ENCODE assay signal across 31 cellular contexts in genomic region chr6:72976389-72976900, GRCh38.
DNase-seq lines count a peak whose midpoint lies in the region; ATAC-seq and TF ChIP-seq lines count a peak whose summit lies in the region.
"Had no signal": no experiment of that assay in that cellular context is flagged by ENCODE, and none has a peak within 500 bp of the region (broad histone marks: within the 10 kb centered on the region; RNA-seq: fewer than 3 reads in every experiment).

No MANE protein-coding gene starts in this region.

- intact Hi-C loops in left cardiac atrium (cut with DNase I), result no loop called here

- peaks cover 18 to 39% of the 10 kb centered on the region in 2 donors for H3K4me1 Mint-ChIP-seq in stimulated activated naive B cell treated with anti-CD40 and anti-IgM and Interleukin-4, amounts not matched to agents 10 μg/mL and 1 μg/mL and 100 μg/mL, for 72 hours
- H3K4me1 Mint-ChIP-seq in effector memory CD8-positive, alpha-beta T cell (ENCODE audit: low read depth in 2 of 2), result no peaks in the 10 kb centered on the region
- H3K4me1 Mint-ChIP-seq: activated T-helper 17 cell treated with anti-CD3 and anti-CD28 coated beads, Interleukin-2, amount 50 U/mL, for 72 hours; central memory CD8-positive, alpha-beta T cell had no signal

- H3K27me3 ChIP-seq in cardiac muscle cell, result no peaks in the 10 kb centered on the region
- H3K27me3 ChIP-seq: BLaER1 treated with 17β-estradiol and CSF1 and Interleukin-3, amounts not matched to agents 10 nM and 100 nM; hepatocyte; left lung; spleen; testis; uterus had no signal

- H3K36me3 Mint-ChIP-seq in stimulated activated naive B cell treated with anti-CD40 and anti-IgM and Interleukin-4, amounts not matched to agents 10 μg/mL and 1 μg/mL and 100 μg/mL, for 72 hours, result peaks cover 7 to 19% of the 10 kb centered on the region in 2 donors
- H3K36me3 Mint-ChIP-seq in effector memory CD8-positive, alpha-beta T cell (ENCODE audit: insufficient read depth), result no peaks in the 10 kb centered on the region

- TF ChIP-seq CTCF in cardiac muscle cell (IDR thresholded peaks at IDR 0.05; ENCODE audit: low read depth, low read length), result no peak

- H3K4me1 ChIP-seq in cardiac muscle cell (ENCODE audit: low read depth), result peaks cover 11% of the 10 kb centered on the region
- H3K4me1 ChIP-seq: left lung, testis, uterus had no signal

- H3K27me3 Mint-ChIP-seq in stimulated activated naive B cell treated with anti-CD40 and anti-IgM and Interleukin-4, amounts not matched to agents 10 μg/mL and 1 μg/mL and 100 μg/mL, for 72 hours, result no peaks in the 10 kb centered on the region
- H3K27me3 Mint-ChIP-seq in effector memory CD8-positive, alpha-beta T cell, result no peaks in the 10 kb centered on the region
- H3K27me3 Mint-ChIP-seq: activated T-helper 17 cell treated with anti-CD3 and anti-CD28 coated beads, Interleukin-2, amount 50 U/mL, for 72 hours; central memory CD8-positive, alpha-beta T cell; naive thymus-derived CD4-positive, alpha-beta T cell; stimulated activated memory B cell treated with anti-CD40 and anti-IgM and Interleukin-4, amounts not matched to agents 10 μg/mL and 1 μg/mL and 100 μg/mL, for 72 hours had no signal

- DNase-seq in cardiac muscle cell (ENCODE audit: low read depth in 1 of 2, low spot score in 1 of 2), result no peak
- DNase-seq in left cardiac atrium, result no peak
- DNase-seq in RPMI7951 (ENCODE audit: low read depth), result peak; percentile 8
- DNase-seq in foreskin melanocyte, result peak; percentile 77
- DNase-seq in stimulated activated naive B cell treated with anti-CD40 and anti-IgM and Interleukin-4, amounts not matched to agents 10 μg/mL and 1 μg/mL and 100 μg/mL, for 72 hours, result no peak
- no peak for DNase-seq in NOMO-1 treated with dmso at 0.1 percent for 144 hours (lab: John Stamatoyannopoulos, UW; ENCODE audit: unreplicated experiment)
- DNase-seq in effector memory CD8-positive, alpha-beta T cell, result no peak
- DNase-seq: activated CD4-positive, alpha-beta T cell treated with anti-CD3 and anti-CD28 coated beads, Interleukin-2, amount 50 U/mL, for 48 hours; activated CD8-positive, alpha-beta memory T cell treated with anti-CD3 and anti-CD28 coated beads, Interleukin-2, amount 50 U/mL, for 48 hours; aorta; GOT3; left lung; naive thymus-derived CD4-positive, alpha-beta T cell; NCI-H1092 treated with DMSO at 0.1 percent for 48 hours; NCI-H187 treated with DMSO at 0.1 percent for 48 hours; occipital lobe; retina; spleen; stimulated activated CD4-positive, alpha-beta T cell treated with anti-CD3 and anti-CD28 coated beads, Interleukin-4, amount 100 ng/mL, for 1 hour; T1000; testis; uterus had no signal

- no peaks in the 10 kb centered on the region for H3K36me3 ChIP-seq in cardiac muscle cell
- H3K36me3 ChIP-seq: left lung, spleen, uterus had no signal

- no peak overlapping the region for H3K4me3 Mint-ChIP-seq in stimulated activated naive B cell treated with anti-CD40 and anti-IgM and Interleukin-4, amounts not matched to agents 10 μg/mL and 1 μg/mL and 100 μg/mL, for 72 hours
- no peak overlapping the region for H3K4me3 Mint-ChIP-seq in effector memory CD8-positive, alpha-beta T cell
- H3K4me3 Mint-ChIP-seq: activated T-helper 17 cell treated with anti-CD3 and anti-CD28 coated beads, Interleukin-2, amount 50 U/mL, for 72 hours; central memory CD8-positive, alpha-beta T cell; naive thymus-derived CD4-positive, alpha-beta T cell; stimulated activated memory B cell treated with anti-CD40 and anti-IgM and Interleukin-4, amounts not matched to agents 10 μg/mL and 1 μg/mL and 100 μg/mL, for 72 hours had no signal

- H3K9me3 ChIP-seq in cardiac muscle cell (ENCODE audit: low read depth), result no peaks in the 10 kb centered on the region
- H3K9me3 ChIP-seq: testis, uterus had no signal

- no peak for ATAC-seq in left cardiac atrium
- ATAC-seq in stimulated activated naive B cell treated with anti-CD40 and anti-IgM and Interleukin-4, amounts not matched to agents 10 μg/mL and 1 μg/mL and 100 μg/mL, for 72 hours (replicated peaks), result peak; percentile 36 to 41
- no peak for ATAC-seq in effector memory CD8-positive, alpha-beta T cell (replicated peaks)
- ATAC-seq in HG03095 (IDR thresholded peaks at IDR 0.05; ENCODE audit: unreplicated experiment), result no peak
- ATAC-seq: activated naive CD4-positive, alpha-beta T cell treated with anti-CD3 and anti-CD28 coated beads, Interleukin-2, amount 50 U/mL, for 72 hours; activated T-helper 17 cell treated with anti-CD3 and anti-CD28 coated beads, Interleukin-2, amount 50 U/mL, for 72 hours; left lung; naive thymus-derived CD4-positive, alpha-beta T cell had no signal

- H3K27ac Mint-ChIP-seq in stimulated activated naive B cell treated with anti-CD40 and anti-IgM and Interleukin-4, amounts not matched to agents 10 μg/mL and 1 μg/mL and 100 μg/mL, for 72 hours, result no peak overlapping the region
- H3K27ac Mint-ChIP-seq in effector memory CD8-positive, alpha-beta T cell, result no peak overlapping the region
- H3K27ac Mint-ChIP-seq: activated naive CD4-positive, alpha-beta T cell treated with anti-CD3 and anti-CD28 coated beads, Interleukin-2, amount 50 U/mL, for 72 hours; activated T-helper 17 cell treated with anti-CD3 and anti-CD28 coated beads, Interleukin-2, amount 50 U/mL, for 72 hours; stimulated activated memory B cell treated with anti-CD40 and anti-IgM and Interleukin-4, amounts not matched to agents 10 μg/mL and 1 μg/mL and 100 μg/mL, for 72 hours had no signal

- H3K9me3 Mint-ChIP-seq in stimulated activated naive B cell treated with anti-CD40 and anti-IgM and Interleukin-4, amounts not matched to agents 10 μg/mL and 1 μg/mL and 100 μg/mL, for 72 hours, result peaks cover 0 to 6% of the 10 kb centered on the region in 2 donors
- no peaks in the 10 kb centered on the region for H3K9me3 Mint-ChIP-seq in effector memory CD8-positive, alpha-beta T cell

- H3K27ac ChIP-seq in cardiac muscle cell, result peak overlapping the region; percentile 36
- H3K27ac ChIP-seq: BLaER1 treated with 17β-estradiol and CSF1 and Interleukin-3, amounts not matched to agents 10 nM and 100 nM; epithelial cell of prostate; HL-60; left lung; spleen; testis; uterus had no signal

- H3K4me3 ChIP-seq in cardiac muscle cell, result no peak overlapping the region
- H3K4me3 ChIP-seq: BLaER1 treated with 17β-estradiol and CSF1 and Interleukin-3, amounts not matched to agents 10 nM and 100 nM; hepatocyte; left lung; spleen; testis; uterus had no signal

Comparison
In these comparisons a context has a peak if more than half of its experiments do, and no peak if none do; other contexts are left out.
1. DNase-seq: peak in RPMI7951 (single experiment) and foreskin melanocyte (single experiment); none in cardiac muscle cell (0 of 2), left cardiac atrium (single experiment), stimulated activated naive B cell treated with anti-CD40 and anti-IgM and Interleukin-4, amounts not matched to agents 10 μg/mL and 1 μg/mL and 100 μg/mL, for 72 hours (single experiment), NOMO-1 treated with dmso at 0.1 percent for 144 hours (single experiment) and effector memory CD8-positive, alpha-beta T cell (0 of 3).
2. ATAC-seq: peak in stimulated activated naive B cell treated with anti-CD40 and anti-IgM and Interleukin-4, amounts not matched to agents 10 μg/mL and 1 μg/mL and 100 μg/mL, for 72 hours (2 of 2); none in left cardiac atrium (0 of 2), effector memory CD8-positive, alpha-beta T cell (single experiment) and HG03095 (single experiment).